8 cellular contexts compared by ENCODE assay signal in genomic region chr3:52291508-52292181, GRCh38. TPM values are rescaled to one million over a fixed set of nuclear protein-coding genes. Genes with fewer than 3 reads are reported as not detected.
A peak's percentile ranks its signal among the peaks of the same experiment; 100 is the strongest.
DNase-seq lines count a peak whose midpoint lies in the region; ATAC-seq, FAIRE-seq and TF ChIP-seq lines count a peak whose summit lies in the region.

No MANE protein-coding gene starts in this region.

- no peak for TF ChIP-seq POLR2A in GM12892 (IDR thresholded peaks at IDR 0.05; ENCODE audit: low read depth, low read length)

- DNase-seq in ACHN (peak; percentile 16), GM12892 (ENCODE audit: insufficient read length) (peak; percentile 68), WTC11 (ENCODE audit: low spot score) (peak; percentile 69), epithelial cell of proximal tubule (ENCODE audit: low read depth) (no peak)
- peak; percentile 30 to 31 for DNase-seq in stimulated activated CD4-positive, alpha-beta T cell treated with anti-CD3 and anti-CD28 coated beads, Interleukin-4, amount 100 ng/mL, for 4 hours

- no peak overlapping the region; the same call in 1 of the 2 replicates for H3K27ac Mint-ChIP-seq in WTC11

- POLR2A ChIA-PET in WTC11 (lab: Charles Lee) = no interaction called here

- H3K9me3 Mint-ChIP-seq in WTC11 = no peaks in the 10 kb centered on the region

- FAIRE-seq in GM12892 (lab: Jason Lieb, UNC) = peak; percentile 62

- H3K27me3 Mint-ChIP-seq in WTC11 (ENCODE audit: low read depth) = no peaks in the 10 kb centered on the region

- peak; percentile 27; the same call in 1 of the 2 replicates for TF ChIP-seq CTCF in WTC11 (IDR thresholded peaks at IDR 0.05)
- TF ChIP-seq CTCF in epithelial cell of proximal tubule (conservative IDR thresholded peaks at IDR 0.05; ENCODE audit: low read depth, low read length) = peak; percentile 65

- H3K4me3 Mint-ChIP-seq in WTC11 = no peak overlapping the region

- peak; percentile 10 for ATAC-seq in WTC11
- no peak for ATAC-seq in HG03432 (IDR thresholded peaks at IDR 0.05; ENCODE audit: unreplicated experiment)
- ATAC-seq in GM21619 (IDR thresholded peaks at IDR 0.05; ENCODE audit: unreplicated experiment) = no peak
- no peak for ATAC-seq in GM19463 (IDR thresholded peaks at IDR 0.05; ENCODE audit: unreplicated experiment)

- H3K4me3 ChIP-seq in epithelial cell of proximal tubule (ENCODE audit: low read depth, low read length) = no peak overlapping the region

- in situ Hi-C loops in ACHN (cut with HindIII; ENCODE audit: low pct_ligation_motif_present, low pct_unique_long_range_greater_than_20kb, low sequenced_read_pairs) = no loop called here

- peaks cover 5% of the 10 kb centered on the region for H3K4me1 Mint-ChIP-seq in WTC11

- CTCF ChIA-PET in WTC11 (lab: Charles Lee) = interaction anchor here (0.6 to 3.6 kb wide), 7 partner anchors 9 to 97 kb away, joined by 3 to 34 read pairs (median 8); no protein-coding TSS in a partner anchor

- H3K36me3 Mint-ChIP-seq in WTC11 = no peaks in the 10 kb centered on the region

TF ChIP-seq in WTC11, 78 proteins besides CTCF, POLR2A, EP300 and RAD21:
- TF ChIP-seq TCF7 (CRISPR knock-in tag; IDR thresholded peaks at IDR 0.05; ENCODE audit: low read depth) (no peak), TEAD4 (CRISPR knock-in tag; IDR thresholded peaks at IDR 0.05) (no peak), ERG (CRISPR knock-in tag; IDR thresholded peaks at IDR 0.05) (no peak), GRHL2 (CRISPR knock-in tag; IDR thresholded peaks at IDR 0.05; ENCODE audit: insufficient replicate concordance, severe bottlenecking) (no peak), HMGXB4 (CRISPR knock-in tag; IDR thresholded peaks at IDR 0.05) (no peak), ATF2 (CRISPR knock-in tag; IDR thresholded peaks at IDR 0.05; ENCODE audit: borderline replicate concordance, low read depth) (no peak), OVOL2 (CRISPR knock-in tag; IDR thresholded peaks at IDR 0.05; ENCODE audit: borderline replicate concordance) (no peak)

RNA-seq across cellular contexts. Expression of gene GLYCTK, which starts 4.0 kb away (rescaled TPM):
- 7.1 TPM for polyA plus RNA-seq in GM12892 (2012; ENCODE audit: missing spikeins)
- total RNA-seq in WTC11 (2021) (5.8 to 8.7 TPM (median 6.2 TPM) in 3 replicates), epithelial cell of proximal tubule (11.9 and 17.6 TPM in 2 replicates)

RNA-seq across cellular contexts. Expression of gene WDR82, which starts 13.2 kb away (rescaled TPM):
- 34.7 TPM for polyA plus RNA-seq in GM12892 (2012; ENCODE audit: missing spikeins)
- total RNA-seq in WTC11 (2021) (64.6 to 69.7 TPM (median 64.9 TPM) in 3 replicates), epithelial cell of proximal tubule (38.4 and 61.6 TPM in 2 replicates)

RNA-seq across cellular contexts. Expression of gene DNAH1, which starts 24.5 kb away (rescaled TPM):
- 6.0 TPM for polyA plus RNA-seq in GM12892 (2012; ENCODE audit: missing spikeins)
- total RNA-seq in WTC11 (2021) = 1.5 to 3.7 TPM (median 2.8 TPM) in 3 replicates
- 0.29 and 0.51 TPM in 2 replicates for total RNA-seq in epithelial cell of proximal tubule

RNA-seq across cellular contexts. Expression of gene PPM1M, which starts 46.1 kb away (rescaled TPM):
- 24.1 TPM for polyA plus RNA-seq in GM12892 (2012; ENCODE audit: missing spikeins)
- total RNA-seq in WTC11 (2021) (5.1 to 7.0 TPM (median 6.0 TPM) in 3 replicates), epithelial cell of proximal tubule (6.9 and 8.9 TPM in 2 replicates)

RNA-seq across cellular contexts. Expression of gene TWF2, which starts 52.7 kb away (rescaled TPM):
- polyA plus RNA-seq in GM12892 (2012; ENCODE audit: missing spikeins) = 26.4 TPM
- total RNA-seq in WTC11 (2021) (60.8 to 71.1 TPM (median 66.3 TPM) in 3 replicates), epithelial cell of proximal tubule (154 and 189 TPM in 2 replicates)
